9 cellular contexts compared by ENCODE assay signal in the genomic region with DNA sequence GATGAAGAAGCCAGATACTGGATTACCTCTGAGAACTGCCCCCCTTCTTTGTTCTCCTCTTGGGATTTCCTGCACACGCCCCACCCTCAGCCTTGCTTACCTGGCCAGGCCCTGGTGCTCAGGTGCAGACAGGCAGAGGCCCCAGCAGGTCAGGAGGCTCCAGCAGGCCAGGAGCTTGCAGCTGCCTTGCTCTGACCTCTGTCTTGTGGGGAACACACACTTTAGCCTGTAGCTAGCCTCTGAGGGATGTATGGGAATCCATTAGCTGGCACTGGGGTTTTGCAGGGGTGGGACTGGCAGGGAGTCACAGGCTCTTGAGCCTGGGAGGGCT. TPM values are rescaled to one million over a fixed set of nuclear protein-coding genes. Genes with fewer than 3 reads are reported as not detected.
DNase-seq lines count a peak whose midpoint lies in the region; ATAC-seq and TF ChIP-seq lines count a peak whose summit lies in the region.
"Had no signal": no experiment of that assay in that cellular context is flagged by ENCODE, and none has a peak within 500 bp of the region (broad histone marks: within the 10 kb centered on the region; RNA-seq: fewer than 3 reads in every experiment).

No MANE protein-coding gene starts in this region.

- H3K4me3 ChIP-seq in OCI-LY7 (ENCODE audit: low read depth, low read length, poor library complexity, severe bottlenecking) (peak overlapping the region; percentile 77), retinal pigment epithelial cell (ENCODE audit: low read length) (peak overlapping the region; percentile 100)

- H3K9me2 ChIP-seq in OCI-LY7 (ENCODE audit: insufficient read depth, low read length) = no peaks in the 10 kb centered on the region

- H3K4me3 Mint-ChIP-seq in glutamatergic neuron (ENCODE audit: unreplicated experiment) = peak overlapping the region; percentile 69

- CTCF ChIA-PET in OCI-LY7 (lab: Charles Lee; ENCODE audit: unreplicated experiment) = no interaction called here

- no peak overlapping the region for H3K27ac Mint-ChIP-seq in glutamatergic neuron (ENCODE audit: unreplicated experiment)

- peaks cover 1% of the 10 kb centered on the region for H3K4me1 Mint-ChIP-seq in glutamatergic neuron (ENCODE audit: low read depth, unreplicated experiment)

- POLR2A ChIA-PET in OCI-LY7 (lab: Charles Lee) = interaction anchor here (1.2 kb wide), 1 partner anchor 9 kb away, joined by 5 read pairs; no protein-coding TSS in a partner anchor

- H3K79me2 ChIP-seq in OCI-LY7 (ENCODE audit: insufficient read depth, low read depth, low read length) = no peaks in the 10 kb centered on the region

- intact Hi-C loops in OCI-LY7 (cut with micrococcal nuclease; ENCODE audit: unreplicated experiment) = loop anchor here (5.0 to 10.0 kb wide), 5 partner anchors 133 to 412 kb away; a partner anchor contains a TSS

- ATAC-seq in HG03045 (IDR thresholded peaks at IDR 0.05; ENCODE audit: unreplicated experiment) = no peak
- ATAC-seq in GM19324 (IDR thresholded peaks at IDR 0.05; ENCODE audit: low FRiP score, unreplicated experiment) = no peak

- no peaks in the 10 kb centered on the region for H3K9me3 Mint-ChIP-seq in glutamatergic neuron (ENCODE audit: unreplicated experiment)

- no TSS peak for BruUV-seq in OCI-LY7 (replicated peaks; lab: Mats Ljungman, UMichigan)

- no peak overlapping the region for H2AFZ ChIP-seq in OCI-LY7 (ENCODE audit: low read length)

- H3K9me3 ChIP-seq in OCI-LY7 (ENCODE audit: low read length) = no peaks in the 10 kb centered on the region

- H3K36me3 Mint-ChIP-seq in glutamatergic neuron (ENCODE audit: unreplicated experiment) = no peaks in the 10 kb centered on the region

- H3K4me1 ChIP-seq in OCI-LY7 (ENCODE audit: insufficient read depth, low read length, poor library complexity, severe bottlenecking) = peaks cover 36% of the 10 kb centered on the region

- H3K36me3 ChIP-seq in OCI-LY7 (ENCODE audit: insufficient read depth, low read length) = no peaks in the 10 kb centered on the region

- DNase-seq in GM10266 (ENCODE audit: extremely low spot score) (peak; percentile 44), OCI-LY7 (ENCODE audit: low spot score) (no peak), glutamatergic neuron (no peak), retinal pigment epithelial cell (ENCODE audit: low read depth) (no peak), RKO (ENCODE audit: low spot score) (no peak), GM19240 (ENCODE audit: insufficient read length, low spot score) (no peak)
- DNase-seq: activated CD4-positive, alpha-beta T cell treated with anti-CD3 and anti-CD28 coated beads for 1 hour had no signal

- H3K27ac ChIP-seq in OCI-LY7 (ENCODE audit: low read depth, low read length, poor library complexity, severe bottlenecking) = no peak overlapping the region

- H3K27me3 Mint-ChIP-seq in glutamatergic neuron (ENCODE audit: unreplicated experiment) = peaks cover 11% of the 10 kb centered on the region

- no peak for TF ChIP-seq CTCF in GM10266 (IDR thresholded peaks at IDR 0.05; ENCODE audit: control insufficient read depth, insufficient read depth, low read depth, missing control alignments)
- TF ChIP-seq CTCF in OCI-LY7 (conservative IDR thresholded peaks at IDR 0.05; ENCODE audit: low read length) = no peak
- TF ChIP-seq CTCF in glutamatergic neuron (IDR thresholded peaks at IDR 0.05; ENCODE audit: partially characterized antibody, unreplicated experiment) = no peak
- no peak for TF ChIP-seq CTCF in retinal pigment epithelial cell (conservative IDR thresholded peaks at IDR 0.05; ENCODE audit: low read depth, low read length)

- no peaks in the 10 kb centered on the region for H4K20me1 ChIP-seq in OCI-LY7 (ENCODE audit: insufficient read depth, low read length)

- H3K4me2 ChIP-seq in OCI-LY7 (ENCODE audit: low read length) = peak overlapping the region; percentile 88

RNA-seq across cellular contexts. Expression of a gene that starts 2.7 kb away (rescaled TPM):
- 15.3 and 16.1 TPM in 2 replicates for total RNA-seq in OCI-LY7 (2014; rRNA removed; shearing (Covaris generic))
- total RNA-seq in OCI-LY7 (2022) = 11.8 and 14.6 TPM in 2 replicates
- 0.83 TPM for total RNA-seq in glutamatergic neuron (ENCODE audit: unreplicated experiment)
